Comparison of ENCODE assay signal across 1 cellular context in genomic region chr17:29621751-29622194, GRCh38.
TF ChIP-seq lines count a peak whose summit lies in the region.

No MANE protein-coding gene starts in this region.

TF ChIP-seq in GM12878, 131 proteins besides CTCF, POLR2A, EP300 and RAD21:
- TF ChIP-seq NR2F1 (conservative IDR thresholded peaks at IDR 0.05) (no peak), YBX1 (IDR thresholded peaks at IDR 0.05) (no peak), CHD4 (IDR thresholded peaks at IDR 0.05) (no peak), NRF1 (conservative IDR thresholded peaks at IDR 0.05; ENCODE audit: low read depth, low read length) (no peak), NFYA (IDR thresholded peaks at IDR 0.05; ENCODE audit: borderline replicate concordance, low read depth, low read length) (no peak), ZBTB33 (IDR thresholded peaks at IDR 0.05) (no peak), ZBTB40 (IDR thresholded peaks at IDR 0.05; ENCODE audit: borderline replicate concordance) (no peak), KDM1A (IDR thresholded peaks at IDR 0.05; ENCODE audit: borderline replicate concordance) (no peak), SMC3 (IDR thresholded peaks at IDR 0.05; ENCODE audit: borderline replicate concordance, low read length) (no peak), HCFC1 (IDR thresholded peaks at IDR 0.05; ENCODE audit: low read length) (no peak)
- TF ChIP-seq, protein P1, sequence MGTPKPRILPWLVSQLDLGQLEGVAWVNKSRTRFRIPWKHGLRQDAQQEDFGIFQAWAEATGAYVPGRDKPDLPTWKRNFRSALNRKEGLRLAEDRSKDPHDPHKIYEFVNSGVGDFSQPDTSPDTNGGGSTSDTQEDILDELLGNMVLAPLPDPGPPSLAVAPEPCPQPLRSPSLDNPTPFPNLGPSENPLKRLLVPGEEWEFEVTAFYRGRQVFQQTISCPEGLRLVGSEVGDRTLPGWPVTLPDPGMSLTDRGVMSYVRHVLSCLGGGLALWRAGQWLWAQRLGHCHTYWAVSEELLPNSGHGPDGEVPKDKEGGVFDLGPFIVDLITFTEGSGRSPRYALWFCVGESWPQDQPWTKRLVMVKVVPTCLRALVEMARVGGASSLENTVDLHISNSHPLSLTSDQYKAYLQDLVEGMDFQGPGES (IDR thresholded peaks at IDR 0.05), result no peak
